In the genomic region with DNA sequence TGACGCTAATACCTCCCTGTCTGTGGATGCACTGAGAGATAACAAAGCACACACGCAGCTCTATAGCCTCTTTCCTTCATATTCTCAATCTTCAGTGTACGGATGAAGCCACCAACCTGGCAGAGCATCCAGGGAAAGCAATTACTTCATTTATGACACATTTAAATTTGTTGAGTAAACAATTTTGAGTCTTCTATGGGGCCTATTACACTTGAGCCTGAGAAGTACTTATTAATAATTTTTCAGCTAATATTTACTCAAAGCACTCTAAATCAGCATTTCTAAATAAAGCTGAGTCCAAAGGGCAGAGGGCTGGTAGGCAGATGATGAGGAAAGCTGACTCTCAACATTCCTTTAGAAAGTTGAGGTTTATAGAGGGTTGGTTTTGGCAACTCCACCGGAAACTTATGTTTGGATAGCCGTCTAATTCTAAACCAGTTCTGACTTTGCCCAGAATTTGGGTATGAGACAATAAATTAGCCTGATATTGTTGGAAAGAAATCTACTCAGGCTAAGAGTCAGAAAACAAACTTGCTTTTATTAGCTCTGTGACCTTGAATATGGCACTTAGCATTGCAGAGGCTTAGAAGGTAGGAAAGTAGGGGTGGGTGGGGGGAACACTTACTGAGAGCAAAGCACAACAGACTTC, we compare ENCODE assay signal across 1 cellular context.
TF ChIP-seq lines count a peak whose summit lies in the region.

No MANE protein-coding gene starts in this region.

TF ChIP-seq in H1, 55 proteins besides CTCF, POLR2A, EP300 and RAD21 (continued from another document):
- TF ChIP-seq ATF2 (IDR thresholded peaks at IDR 0.05; ENCODE audit: low read length) (no peak), E2F6 (IDR thresholded peaks at IDR 0.05) (no peak), TAF7 (optimal IDR thresholded peaks at IDR 0.05; ENCODE audit: borderline replicate concordance, low read depth, low read length) (no peak), RNF2 (IDR thresholded peaks at IDR 0.05; ENCODE audit: borderline replicate concordance, low read depth, low read length, missing control alignments, poor library complexity, severe bottlenecking) (no peak)
